7 cellular contexts compared by ENCODE assay signal in genomic region chr7:129778770-129779601, GRCh38.
DNase-seq lines count a peak whose midpoint lies in the region; ATAC-seq and TF ChIP-seq lines count a peak whose summit lies in the region.

No MANE protein-coding gene starts in this region.

- peak; percentile 13 for TF ChIP-seq CTCF in GM13977 (IDR thresholded peaks at IDR 0.05; ENCODE audit: extremely low read depth, insufficient read depth, missing control alignments)
- no peak for TF ChIP-seq CTCF in KMS-11 (conservative IDR thresholded peaks at IDR 0.05; ENCODE audit: low read depth, low read length)
- TF ChIP-seq CTCF in mammary epithelial cell (conservative IDR thresholded peaks at IDR 0.05 in 1 of 2, IDR thresholded peaks at IDR 0.05 in 1 of 2; ENCODE audit: extremely low read depth in 1 of 2, insufficient read depth in 1 of 2, low read depth in 1 of 2, low read length in 2 of 2), result no peak
- TF ChIP-seq CTCF in neutrophil (IDR thresholded peaks at IDR 0.05), result no peak

- no peaks in the 10 kb centered on the region for H3K9me3 ChIP-seq in mammary epithelial cell (replicated peaks; ENCODE audit: insufficient read depth, low read length)
- no peaks in the 10 kb centered on the region for H3K9me3 ChIP-seq in neutrophil

- peak overlapping the region; percentile 64 for H2AFZ ChIP-seq in KMS-11 (ENCODE audit: low read depth)
- H2AFZ ChIP-seq in mammary epithelial cell (ENCODE audit: low read depth, low read length), result peak overlapping the region; percentile 86

- in situ Hi-C loops in GM13977 (cut with MboI; ENCODE audit: low pct_unique_long_range_greater_than_20kb, low sequenced_read_pairs, unreplicated experiment), result no loop called here
- in situ Hi-C loops in mammary epithelial cell (cut with MboI; ENCODE audit: low sequenced_read_pairs in 2 of 2), result no loop called here

- WGBS in mammary epithelial cell (ENCODE audit: low coverage, missing lambda C conversion rate), result 12% methylated on average over 26 of the region's 84 CpGs

- H3K4me3 ChIP-seq in KMS-11 (IDR thresholded peaks at IDR 0.05; ENCODE audit: insufficient read depth, low read depth, low read length) (no peak overlapping the region), mammary epithelial cell (replicated peaks in 1 of 3; ENCODE audit: insufficient read depth in 1 of 3, low read depth in 2 of 3, low read length in 3 of 3) (peak overlapping the region; percentile 45 to 97 (median 70)), neutrophil (ENCODE audit: low read depth in 1 of 2, low read length in 1 of 2) (peak overlapping the region; percentile 68 to 69)

- 0 out of 2 replicates have a peak, but pooled peaks cover 7% of the 10 kb centered on the region for H3K79me2 ChIP-seq in KMS-11 (ENCODE audit: insufficient read depth, low read depth)
- H3K79me2 ChIP-seq in mammary epithelial cell (ENCODE audit: insufficient read depth, low read length), result peaks cover 47% of the 10 kb centered on the region

- no peaks in the 10 kb centered on the region for H3K36me3 ChIP-seq in KMS-11 (ENCODE audit: insufficient read depth)
- no peaks in the 10 kb centered on the region for H3K36me3 ChIP-seq in mammary epithelial cell (ENCODE audit: insufficient read depth, low read length)
- H3K36me3 ChIP-seq in neutrophil, result no peaks in the 10 kb centered on the region

- DNase-seq in GM13977 (ENCODE audit: low spot score) (peak; percentile 64), mammary epithelial cell (peak; percentile 42), cerebellar cortex (ENCODE audit: low spot score) (no peak), NCI-H524 (lab: John Stamatoyannopoulos, UW) (no peak)

- H3K27ac ChIP-seq in KMS-11 (peak overlapping the region; percentile 63), mammary epithelial cell (ENCODE audit: insufficient read depth, low read depth, low read length) (peak overlapping the region; percentile 45), neutrophil (no peak overlapping the region)

- BruUV-seq in mammary epithelial cell (replicated peaks; lab: Mats Ljungman, UMichigan), result no TSS peak

- H3K4me1 ChIP-seq in KMS-11 (ENCODE audit: low read depth, poor library complexity, severe bottlenecking), result peaks cover 12% of the 10 kb centered on the region
- peaks cover 7% of the 10 kb centered on the region for H3K4me1 ChIP-seq in mammary epithelial cell (ENCODE audit: insufficient read depth, low read length)
- H3K4me1 ChIP-seq in neutrophil (ENCODE audit: control insufficient read depth in 1 of 2, insufficient read depth in 1 of 2, low read depth in 1 of 2, low read length in 1 of 2), result peaks cover 53 to 54% of the 10 kb centered on the region in 2 experiments

- H3K4me2 ChIP-seq in KMS-11 (peak overlapping the region; percentile 53), mammary epithelial cell (ENCODE audit: insufficient read depth, low read depth, low read length) (peak overlapping the region; percentile 97)

- ATAC-seq in GM19023 (IDR thresholded peaks at IDR 0.05; ENCODE audit: unreplicated experiment), result no peak

- CTCF ChIA-PET in mammary epithelial cell (lab: Charles Lee; ENCODE audit: low non-redundant PET), result no interaction called here

- H3K27me3 ChIP-seq in KMS-11 (ENCODE audit: insufficient read depth, low read depth), result peaks cover 25% of the 10 kb centered on the region; the same call in 1 of the 2 replicates
- peaks cover 23% of the 10 kb centered on the region for H3K27me3 ChIP-seq in mammary epithelial cell (ENCODE audit: insufficient read depth, low read length)
- peaks cover 100% of the 10 kb centered on the region for H3K27me3 ChIP-seq in neutrophil

- H3K9ac ChIP-seq in KMS-11 (peak overlapping the region; percentile 70), mammary epithelial cell (ENCODE audit: insufficient read depth, low read length) (peak overlapping the region; percentile 60)

- no peaks in the 10 kb centered on the region for H4K20me1 ChIP-seq in KMS-11 (ENCODE audit: insufficient read depth)
- H4K20me1 ChIP-seq in mammary epithelial cell (ENCODE audit: insufficient read depth, low read length), result peaks cover 1% of the 10 kb centered on the region

- dilution Hi-C loops in mammary epithelial cell (cut with HindIII; ENCODE audit: low sequenced_read_pairs), result no loop called here

- intact Hi-C loops in mammary epithelial cell (cut with micrococcal nuclease), result loop anchor here (1.0 kb wide), 3 partner anchors 46 to 231 kb away; no protein-coding TSS in a partner anchor

Comparison
In these comparisons a context has a peak if more than half of its experiments do, and no peak if none do; other contexts are left out.
1. DNase-seq: peak in GM13977 (single experiment) and mammary epithelial cell (single experiment); none in cerebellar cortex (single experiment) and NCI-H524 (0 of 2).